In genomic region chr17:57257911-57258885, GRCh38 we compare ENCODE assay signal across 8 cellular contexts. TPM values are rescaled to one million over a fixed set of nuclear protein-coding genes. Genes with fewer than 3 reads are reported as not detected.
DNase-seq lines count a peak whose midpoint lies in the region; ATAC-seq, FAIRE-seq and TF ChIP-seq lines count a peak whose summit lies in the region.

No MANE protein-coding gene starts in this region.

- in situ Hi-C loops in GM12878 (cut with MboI), result no loop called here
- in situ Hi-C loops in transverse colon (cut with MboI; ENCODE audit: low pct_ligation_motif_present in 1 of 4, low pct_unique_long_range_greater_than_20kb in 1 of 4, low sequenced_read_pairs in 3 of 4), result loop anchor here in 1 of 4 donors (25.0 kb wide), 1 partner anchor 154 kb away; no protein-coding TSS in a partner anchor

- peak overlapping the region; percentile 87 for H3K4me2 ChIP-seq in GM12878 (ENCODE audit: control insufficient read depth, insufficient read depth)

- no peak for DNase-seq in CD8-positive, alpha-beta memory T cell
- DNase-seq in Jurkat, Clone E6-1 (ENCODE audit: low read depth, low spot score), result peak; percentile 23
- DNase-seq in GM12878 (ENCODE audit: low read depth, low spot score) (no peak), lower leg skin (ENCODE audit: low spot score in 2 of 2) (no peak), transverse colon (no peak), NCI-H187 (lab: John Stamatoyannopoulos, UW) (no peak), hepatic stellate cell (ENCODE audit: low spot score) (no peak)

- peak overlapping the region; percentile 75 for H3K27ac ChIP-seq in CD8-positive, alpha-beta memory T cell (ENCODE audit: low read depth, low read length)
- H3K27ac ChIP-seq in GM12878 (ENCODE audit: control insufficient read depth, insufficient read depth) (peak overlapping the region; percentile 55), transverse colon (peak overlapping the region; percentile 83 to 94 (median 89))

- H3K9me3 Mint-ChIP-seq in CD8-positive, alpha-beta memory T cell, result no peaks in the 10 kb centered on the region

- 25% methylated on average over 21 of the region's 22 CpGs for WGBS in GM12878 (ENCODE audit: insufficient coverage, insufficient replicate concordance, low lambda C conversion rate, missing lambda C conversion rate)
- 14 to 22% methylated on average over 22 of the region's 22 CpGs for WGBS in lower leg skin, 2 donors
- 14 to 22% methylated on average over 8 to 22 of the region's 22 CpGs for WGBS in transverse colon (ENCODE audit: low coverage in 1 of 2), 2 donors

- H3K79me2 ChIP-seq in GM12878 (ENCODE audit: control insufficient read depth, insufficient read depth, low read length), result peaks cover 56% of the 10 kb centered on the region

- peaks cover 61 to 76% (median 72%) of the 10 kb centered on the region in 3 donors for H3K4me1 Mint-ChIP-seq in CD8-positive, alpha-beta memory T cell

- intact Hi-C loops in GM12878 (cut with micrococcal nuclease; ENCODE audit: unreplicated experiment) (loop anchor here (5.0 kb wide), 2 partner anchors 99 to 184 kb away; no protein-coding TSS in a partner anchor), lower leg skin (cut with DNase I; ENCODE audit: low total_unique reads) (no loop called here), transverse colon (cut with DNase I; ENCODE audit: low total_unique reads) (no loop called here)

- TF ChIP-seq CTCF in GM12878 (IDR thresholded peaks at IDR 0.05 in 2 of 3, conservative IDR thresholded peaks at IDR 0.05 in 1 of 3; ENCODE audit: control insufficient read depth in 2 of 3, extremely low read depth in 1 of 3, insufficient read depth in 1 of 3, low read depth in 3 of 3, low read length in 3 of 3) (no peak), lower leg skin (IDR thresholded peaks at IDR 0.05) (no peak), transverse colon (IDR thresholded peaks at IDR 0.05) (no peak)

- no TSS peak for BruUV-seq in GM12878 (replicated peaks; lab: Mats Ljungman, UMichigan)

- H4K20me1 ChIP-seq in GM12878 (ENCODE audit: control insufficient read depth, insufficient read depth), result no peaks in the 10 kb centered on the region

- peak overlapping the region; percentile 68 to 98 (median 90) for H3K27ac Mint-ChIP-seq in CD8-positive, alpha-beta memory T cell

- TF ChIP-seq POLR2A in GM12878 (IDR thresholded peaks at IDR 0.05; ENCODE audit: low read depth, low read length), result no peak
- no peak for TF ChIP-seq POLR2A in lower leg skin (IDR thresholded peaks at IDR 0.05)
- no peak for TF ChIP-seq POLR2A in transverse colon (IDR thresholded peaks at IDR 0.05)

- ATAC-seq in GM12878, result peak; percentile 29
- no peak for ATAC-seq in GM18517 (IDR thresholded peaks at IDR 0.05; ENCODE audit: unreplicated experiment)

- peaks cover 0 to 62% (median 10%) of the 10 kb centered on the region in 3 donors for H3K36me3 Mint-ChIP-seq in CD8-positive, alpha-beta memory T cell

- SMC1A ChIA-PET in GM12878 (lab: Charles Lee; ENCODE audit: uncharacterized antibody, unreplicated experiment), result interaction anchor here (0.5 to 5.4 kb wide), 23 partner anchors 9 to 614 kb away, joined by 3 to 45 read pairs (median 6); no protein-coding TSS in a partner anchor

- TF ChIP-seq EP300 in GM12878 (IDR thresholded peaks at IDR 0.05; ENCODE audit: borderline replicate concordance in 1 of 2, control insufficient read depth in 1 of 2, low read depth in 2 of 2, low read length in 2 of 2) (no peak), transverse colon (IDR thresholded peaks at IDR 0.05; ENCODE audit: low read depth) (no peak)

- no peaks in the 10 kb centered on the region for H3K9me3 ChIP-seq in CD8-positive, alpha-beta memory T cell (ENCODE audit: low read length)
- H3K9me3 ChIP-seq in GM12878 (replicated peaks; ENCODE audit: control insufficient read depth, insufficient read depth, low read length) (no peaks in the 10 kb centered on the region), transverse colon (no peaks in the 10 kb centered on the region)

- RAD21 ChIA-PET in GM12878 (lab: Charles Lee; ENCODE audit: unreplicated experiment), result interaction anchor here (0.6 to 3.3 kb wide), 17 partner anchors 14 to 414 kb away, joined by 3 to 24 read pairs (median 5); no protein-coding TSS in a partner anchor

- H2AFZ ChIP-seq in GM12878 (ENCODE audit: control insufficient read depth, low read depth, low read length), result no peak overlapping the region

- H3K27me3 Mint-ChIP-seq in CD8-positive, alpha-beta memory T cell, result peaks cover 0 to 4% of the 10 kb centered on the region in 2 donors

- no peak for TF ChIP-seq RAD21 in GM12878 (IDR thresholded peaks at IDR 0.05; ENCODE audit: insufficient read depth, low read depth, low read length)

- H3K27me3 ChIP-seq in CD8-positive, alpha-beta memory T cell (ENCODE audit: insufficient read depth, low read length, poor library complexity, severe bottlenecking), result no peaks in the 10 kb centered on the region
- no peaks in the 10 kb centered on the region for H3K27me3 ChIP-seq in GM12878 (replicated peaks in 1 of 2; ENCODE audit: control insufficient read depth in 2 of 2, insufficient read depth in 2 of 2, low read length in 1 of 2)
- H3K27me3 ChIP-seq in transverse colon, result no peaks in the 10 kb centered on the region

- peak overlapping the region; percentile 71 for H3K9ac ChIP-seq in GM12878 (ENCODE audit: control insufficient read depth, insufficient read depth, low read length)

- peak overlapping the region; percentile 78 for H3K4me3 ChIP-seq in CD8-positive, alpha-beta memory T cell (ENCODE audit: low read length)
- peak overlapping the region; percentile 86 for H3K4me3 ChIP-seq in Jurkat, Clone E6-1 (ENCODE audit: low read length)
- H3K4me3 ChIP-seq in GM12878, result peak overlapping the region; percentile 95
- H3K4me3 ChIP-seq in lower leg skin (ENCODE audit: low read depth, poor library complexity, severe bottlenecking), result peak overlapping the region; percentile 10
- H3K4me3 ChIP-seq in transverse colon, result peak overlapping the region; percentile 34 to 95 (median 79)

- peak; percentile 47 for FAIRE-seq in GM12878 (lab: Jason Lieb, UNC)

- POLR2A ChIA-PET in CD8-positive, alpha-beta memory T cell (lab: Charles Lee), result interaction anchor here (0.7 to 2.3 kb wide), 5 partner anchors 15 to 343 kb away, joined by 3 to 10 read pairs (median 5); no protein-coding TSS in a partner anchor
- POLR2A ChIA-PET in GM12878 (lab: Charles Lee), result interaction anchor here (0.6 to 3.3 kb wide), 18 partner anchors 12 to 342 kb away, joined by 3 to 15 read pairs (median 4); no protein-coding TSS in a partner anchor

- peaks cover 40% of the 10 kb centered on the region for H3K4me1 ChIP-seq in CD8-positive, alpha-beta memory T cell (ENCODE audit: insufficient read depth, low read length)
- H3K4me1 ChIP-seq in GM12878 (ENCODE audit: control insufficient read depth, insufficient read depth, low read length), result peaks cover 6% of the 10 kb centered on the region
- H3K4me1 ChIP-seq in transverse colon, result peaks cover 5 to 18% (median 14%) of the 10 kb centered on the region in 4 donors

- CTCF ChIA-PET in CD8-positive, alpha-beta memory T cell (lab: Charles Lee), result interaction anchor here (3.3 kb wide), 1 partner anchor 14 kb away, joined by 18 read pairs; no protein-coding TSS in a partner anchor
- CTCF ChIA-PET in GM12878 (lab: Yijun Ruan, JAX), result interaction anchor here (0.6 to 7.2 kb wide), 13 partner anchors 8 to 414 kb away, joined by 3 to 61 read pairs (median 3); no protein-coding TSS in a partner anchor

- H3K4me3 Mint-ChIP-seq in CD8-positive, alpha-beta memory T cell, result peak overlapping the region; percentile 90 to 98 (median 96)

- H3K36me3 ChIP-seq in CD8-positive, alpha-beta memory T cell (ENCODE audit: insufficient read depth, low read length), result peaks cover 14% of the 10 kb centered on the region
- H3K36me3 ChIP-seq in GM12878 (ENCODE audit: control insufficient read depth in 2 of 2, insufficient read depth in 2 of 2, low read length in 1 of 2), result peaks cover 0 to 8% of the 10 kb centered on the region in 2 experiments; a peak in 1 of 4 replicates
- H3K36me3 ChIP-seq in transverse colon, result peaks cover 0 to 10% (median 3%) of the 10 kb centered on the region in 4 donors

TF ChIP-seq in GM12878, 131 proteins besides CTCF, POLR2A, EP300 and RAD21 (continues in another document):
- TF ChIP-seq TAF1 (IDR thresholded peaks at IDR 0.05; ENCODE audit: borderline replicate concordance, low read depth, low read length) (no peak), SUPT20H (IDR thresholded peaks at IDR 0.05; ENCODE audit: borderline replicate concordance, control insufficient read depth, low read depth, low read length) (no peak), SUZ12 (IDR thresholded peaks at IDR 0.05; ENCODE audit: unreplicated experiment) (no peak), SP1 (IDR thresholded peaks at IDR 0.05; ENCODE audit: low read depth, low read length) (no peak)

RNA-seq across cellular contexts. Expression of gene MSI2, which starts 1.9 kb away (rescaled TPM):
- total RNA-seq in CD8-positive, alpha-beta memory T cell, result 10 to 100 TPM; 57.1 to 58.0 TPM
- 2.3 TPM for polyA plus RNA-seq in CD8-positive, alpha-beta memory T cell
- polyA plus RNA-seq in Jurkat, Clone E6-1 (2012; ENCODE audit: insufficient read depth, insufficient read length), result 51.6 TPM
- total RNA-seq in GM12878 (2013; cell fraction: nucleolus; rRNA removed), result 386 and 393 TPM in 2 replicates
- total RNA-seq in GM12878 (2014; rRNA removed) (37.9 and 40.2 TPM in 2 replicates), GM12878 (2014; rRNA removed; fragmentation: Illumina TruSeq; extraction: Trizol) (50.0 and 50.4 TPM in 2 replicates), GM12878 (2021) (74.1 and 76.1 TPM in 2 replicates), lower leg skin (10 to 100 TPM in 3 of 4 donors, 1 to 10 TPM in 1; 9.9 to 18.5 (median 13.8) TPM), transverse colon (10 to 100 TPM; 20.6 to 36.0 (median 29.3) TPM)
- 36.0 TPM for polyA plus RNA-seq in GM12878 (2011; ENCODE audit: low read depth)
- polyA plus RNA-seq in GM12878 (2011; rRNA removed) (57.5 and 73.9 TPM in 2 replicates), GM12878 (2014; fragmentation: Illumina TruSeq; extraction: Trizol) (61.4 and 88.0 TPM in 2 replicates), GM12878 (2014; fragmentation: Nextera tagmentation; extraction: Ambion mirVana) (1 to 10 TPM; 6.1 to 9.5 TPM), GM12878 (2014; rRNA removed) (43.8 and 47.2 TPM in 2 replicates), GM12878 (2016; fragmentation: Nextera tagmentation; extraction: Ambion mirVana) (10 to 100 TPM; 15.5 to 16.3 TPM)
- 48.9 and 56.2 TPM in 2 replicates for polyA plus RNA-seq in GM12878 (2011; cell fraction: cytosol; rRNA removed)
- 75.9 and 85.6 TPM in 2 replicates for polyA plus RNA-seq in GM12878 (2011; cell fraction: nucleus; rRNA removed)
- 45.1 and 53.0 TPM in 2 replicates for polyA plus RNA-seq in GM12878 (2012)
- 88.4 and 94.0 TPM in 2 replicates for polyA minus RNA-seq in GM12878 (2011; rRNA and poly(A)+ RNA removed)
- 17.3 and 25.7 TPM in 2 replicates for polyA minus RNA-seq in GM12878 (2011; cell fraction: cytosol; rRNA and poly(A)+ RNA removed)
- polyA minus RNA-seq in GM12878 (2011; cell fraction: nucleus; rRNA and poly(A)+ RNA removed), result 52.5 and 102 TPM in 2 replicates

Comparison
In these comparisons a context has a peak if more than half of its experiments do, and no peak if none do; other contexts are left out.
1. H3K4me3 ChIP-seq: peak in every context shown above with its lines; median percentile 95 in GM12878; 86 in Jurkat, Clone E6-1; 79 in transverse colon; 78 in CD8-positive, alpha-beta memory T cell; 10 in lower leg skin.